8 cellular contexts compared by ENCODE assay signal in the genomic region with DNA sequence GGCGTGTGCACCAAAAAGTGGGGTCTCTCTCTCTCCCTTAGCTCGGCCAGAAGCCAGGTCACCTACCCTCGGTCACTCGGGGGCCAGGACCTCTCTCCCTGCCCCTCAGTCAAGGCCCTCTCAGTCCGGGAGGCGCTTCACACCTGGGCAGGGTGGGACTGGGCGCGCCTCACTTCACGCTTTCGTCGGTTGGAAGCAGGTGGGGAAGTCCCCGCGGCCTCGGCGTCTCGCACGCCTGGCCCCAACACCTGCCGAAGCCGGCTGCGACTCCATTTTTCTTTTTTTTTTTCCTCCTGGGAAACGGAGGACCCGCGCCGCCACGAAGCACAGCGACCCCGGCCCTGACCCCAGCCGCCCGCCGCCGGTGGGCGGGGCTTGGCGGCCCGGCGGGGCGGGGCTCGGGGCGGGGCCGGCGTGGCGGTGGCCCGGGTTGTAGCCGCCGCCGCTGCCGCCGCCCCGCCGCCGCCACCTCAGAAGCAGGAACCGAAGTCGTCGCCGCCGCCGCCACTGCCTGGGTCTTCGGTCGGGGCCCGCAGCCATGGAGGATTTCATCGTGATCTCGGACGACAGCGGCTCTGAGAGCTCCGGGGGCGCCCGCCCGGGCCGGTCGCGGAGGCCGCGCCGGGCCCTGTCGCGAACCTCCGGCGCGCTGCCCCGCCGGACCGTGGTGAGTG. TPM values are rescaled to one million over a fixed set of nuclear protein-coding genes. Genes with fewer than 3 reads are reported as not detected.
DNase-seq lines count a peak whose midpoint lies in the region; ATAC-seq and TF ChIP-seq lines count a peak whose summit lies in the region.
"Not testable (repeated sequence)": the region's sequence is repeated elsewhere in the genome, so short reads cannot be mapped to it uniquely, and the experiment has no call there.

A gene (plus strand): TSS at position 454 of the 674 bp plus-strand sequence. CDS start 85 bp downstream, at position 539.

- TF ChIP-seq CTCF in colonic mucosa (IDR thresholded peaks at IDR 0.05): not testable (repeated sequence)

- H3K36me3 Mint-ChIP-seq in activated CD4-positive, alpha-beta memory T cell treated with anti-CD3 and anti-CD28 coated beads, Interleukin-2, amount 10 ng/mL, durations not matched to agents 7 days and 5 days (ENCODE audit: low read depth): not testable (repeated sequence)

- H3K4me1 Mint-ChIP-seq in activated CD4-positive, alpha-beta memory T cell treated with anti-CD3 and anti-CD28 coated beads, Interleukin-2, amount 10 ng/mL, durations not matched to agents 7 days and 5 days: peaks cover 11% of the 10 kb centered on the region

- H3K27me3 Mint-ChIP-seq in activated CD4-positive, alpha-beta memory T cell treated with anti-CD3 and anti-CD28 coated beads, Interleukin-2, amount 10 ng/mL, durations not matched to agents 7 days and 5 days: not testable (repeated sequence)

- not testable (repeated sequence) for H3K4me1 ChIP-seq in colonic mucosa

- CTCF ChIA-PET in activated CD4-positive, alpha-beta memory T cell treated with anti-CD3 and anti-CD28 coated beads, Interleukin-2, amount 10 ng/mL, durations not matched to agents 7 days and 5 days (lab: Charles Lee): not testable (repeated sequence)

- H3K27ac ChIP-seq in colonic mucosa: not testable (repeated sequence)

- intact Hi-C loops in colonic mucosa (cut with DNase I): not testable (repeated sequence)

- H3K9me3 ChIP-seq in colonic mucosa: not testable (repeated sequence)

- H3K4me3 ChIP-seq in colonic mucosa: peak within 1 kb of the TSS; percentile 42

- H3K4me3 Mint-ChIP-seq in activated CD4-positive, alpha-beta memory T cell treated with anti-CD3 and anti-CD28 coated beads, Interleukin-2, amount 10 ng/mL, durations not matched to agents 7 days and 5 days: peak within 1 kb of the TSS; percentile 71

- H3K9ac ChIP-seq in colonic mucosa (ENCODE audit: low read depth in 2 of 2, low read length in 2 of 2): peak within 1 kb of the TSS in 1 of 2 donors; percentile 50

- peak; percentile 63 for DNase-seq in AG08396 (ENCODE audit: low spot score)
- DNase-seq in NCI-H2196 (lab: John Stamatoyannopoulos, UW; ENCODE audit: unreplicated experiment): peak; percentile 10
- peak; percentile 58 for DNase-seq in activated CD4-positive, alpha-beta memory T cell treated with anti-CD3 and anti-CD28 coated beads, Interleukin-2, amount 10 ng/mL, durations not matched to agents 7 days and 5 days
- DNase-seq in colonic mucosa: peak; percentile 50
- peak; percentile 66 for DNase-seq in left lobe of liver (ENCODE audit: low spot score)
- DNase-seq in stimulated activated CD4-positive, alpha-beta T cell treated with anti-CD3 and anti-CD28 coated beads, Interleukin-15, amount 100 ng/mL, for 24 hours: peak; percentile 62

- H3K36me3 ChIP-seq in colonic mucosa: not testable (repeated sequence)

- H3K27me3 ChIP-seq in colonic mucosa: not testable (repeated sequence)

- ATAC-seq in GM19023 (IDR thresholded peaks at IDR 0.05; ENCODE audit: unreplicated experiment): peak; percentile 78
- peak; percentile 71 for ATAC-seq in HG02943 (IDR thresholded peaks at IDR 0.05; ENCODE audit: low read depth, unreplicated experiment)
- peak; percentile 90 for ATAC-seq in left lobe of liver

- H3K27ac Mint-ChIP-seq in activated CD4-positive, alpha-beta memory T cell treated with anti-CD3 and anti-CD28 coated beads, Interleukin-2, amount 10 ng/mL, durations not matched to agents 7 days and 5 days: peak within 1 kb of the TSS; percentile 52

- POLR2A ChIA-PET in activated CD4-positive, alpha-beta memory T cell treated with anti-CD3 and anti-CD28 coated beads, Interleukin-2, amount 10 ng/mL, durations not matched to agents 7 days and 5 days (lab: Charles Lee): not testable (repeated sequence)

- not testable (repeated sequence) for H3K9me3 Mint-ChIP-seq in activated CD4-positive, alpha-beta memory T cell treated with anti-CD3 and anti-CD28 coated beads, Interleukin-2, amount 10 ng/mL, durations not matched to agents 7 days and 5 days

RNA-seq across cellular contexts. Expression of the gene that starts here (rescaled TPM):
- 10 to 100 TPM; 26.1 to 29.2 TPM for total RNA-seq in activated CD4-positive, alpha-beta memory T cell treated with anti-CD3 and anti-CD28 coated beads, Interleukin-2, amount 10 ng/mL, durations not matched to agents 7 days and 5 days
- total RNA-seq in colonic mucosa (10 to 100 TPM; 23.9 to 24.4 TPM), left lobe of liver (11.7 TPM)

Comparison
In these comparisons a context has a peak if more than half of its experiments do, and no peak if none do; other contexts are left out.
1. DNase-seq: peak in every context shown above with its lines; median percentile 66 in left lobe of liver; 63 in AG08396; 62 in stimulated activated CD4-positive, alpha-beta T cell treated with anti-CD3 and anti-CD28 coated beads, Interleukin-15, amount 100 ng/mL, for 24 hours; 58 in activated CD4-positive, alpha-beta memory T cell treated with anti-CD3 and anti-CD28 coated beads, Interleukin-2, amount 10 ng/mL, durations not matched to agents 7 days and 5 days; 50 in colonic mucosa; 10 in NCI-H2196.